21 cellular contexts compared by ENCODE assay signal in the genomic region with DNA sequence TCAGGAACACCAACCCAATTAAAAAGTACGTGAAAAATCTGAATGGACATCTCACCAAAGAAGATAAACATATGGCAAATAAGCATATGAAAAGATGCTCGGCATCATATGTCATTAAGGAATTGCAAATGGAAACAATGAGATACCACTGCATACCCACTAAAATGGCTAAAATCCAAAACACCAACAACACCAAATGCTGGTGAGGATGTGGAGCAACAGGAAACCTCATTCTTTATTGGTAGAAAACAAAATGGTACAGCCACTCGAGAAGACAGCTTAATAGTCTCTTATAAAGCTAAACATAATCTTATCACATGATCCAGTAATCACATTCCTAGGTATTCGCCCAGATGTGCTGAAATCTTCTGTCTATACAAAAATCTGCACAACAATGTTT. TPM values are rescaled to one million over a fixed set of nuclear protein-coding genes. Genes with fewer than 3 reads are reported as not detected.
DNase-seq lines count a peak whose midpoint lies in the region; ATAC-seq, FAIRE-seq and TF ChIP-seq lines count a peak whose summit lies in the region.
"Had no signal": no experiment of that assay in that cellular context is flagged by ENCODE, and none has a peak within 500 bp of the region (broad histone marks: within the 10 kb centered on the region; RNA-seq: fewer than 3 reads in every experiment).

No MANE protein-coding gene starts in this region.

- H3K9me3 ChIP-seq in K562 (replicated peaks; ENCODE audit: control insufficient read depth, insufficient read depth, low read depth, low read length) (no peaks in the 10 kb centered on the region), skeletal muscle tissue (ENCODE audit: control insufficient read depth in 3 of 3, low read length in 3 of 3) (no peaks in the 10 kb centered on the region), uterus (no peaks in the 10 kb centered on the region)
- H3K9me3 ChIP-seq: A549, Caco-2 had no signal

- no peak overlapping the region for H3K4me3 ChIP-seq in K562
- H3K4me3 ChIP-seq in skeletal muscle tissue (ENCODE audit: low read length in 3 of 3): no peak overlapping the region
- no peak overlapping the region for H3K4me3 ChIP-seq in uterus
- H3K4me3 ChIP-seq: A549; BLaER1 treated with 17β-estradiol and CSF1 and Interleukin-3, amounts not matched to agents 10 nM and 100 nM had no signal

- POLR2A ChIA-PET in WTC11 (lab: Charles Lee): no interaction called here
- POLR2A ChIA-PET in K562 (lab: Yijun Ruan, JAX): interaction anchor here (1.0 kb wide), 1 partner anchor 13 kb away, joined by 3 read pairs; the partner anchor contains the start of gene RSU1

- H3K4me2 ChIP-seq in K562 (ENCODE audit: insufficient read depth, low read length): no peak overlapping the region
- H3K4me2 ChIP-seq: A549; BLaER1 treated with 17β-estradiol and CSF1 and Interleukin-3, amounts not matched to agents 10 nM and 100 nM had no signal

- TF ChIP-seq CTCF in WTC11 (IDR thresholded peaks at IDR 0.05): no peak
- no peak for TF ChIP-seq CTCF in K562 (IDR thresholded peaks at IDR 0.05 in 2 of 3, conservative IDR thresholded peaks at IDR 0.05 in 1 of 3; ENCODE audit: insufficient read depth in 2 of 3, low read depth in 1 of 3, low read length in 3 of 3)
- TF ChIP-seq CTCF in uterus (IDR thresholded peaks at IDR 0.05): no peak

- H3K36me3 ChIP-seq in K562 (ENCODE audit: control insufficient read depth, insufficient read depth, low read length) (no peaks in the 10 kb centered on the region), skeletal muscle tissue (ENCODE audit: control insufficient read depth in 3 of 3, insufficient read depth in 3 of 3, low read length in 3 of 3) (peaks cover 0 to 2% (median 0%) of the 10 kb centered on the region in 3 donors), uterus (no peaks in the 10 kb centered on the region)

- BruUV-seq in K562 (replicated peaks; lab: Mats Ljungman, UMichigan): no TSS peak

- H3K79me2 ChIP-seq in K562 (ENCODE audit: control insufficient read depth, insufficient read depth, low read length): 0 out of 3 replicates have a peak, but pooled peaks cover 4% of the 10 kb centered on the region

- H3K36me3 Mint-ChIP-seq in WTC11: peaks cover 15% of the 10 kb centered on the region

- DNase-seq in WTC11 (ENCODE audit: low spot score) (no peak), K562 (ENCODE audit: extremely low read depth in 1 of 4, low spot score in 3 of 4) (no peak), HPDE6-E6E7 (ENCODE audit: extremely low spot score) (no peak), uterus (no peak)
- DNase-seq: AML-193; Caco-2; Calu3; CD4-positive, alpha-beta T cell; CD8-positive, alpha-beta T cell; DMS79 treated with DMSO at 0.1 percent for 48 hours; GF-D8 had no signal

- H3K9ac ChIP-seq in K562 (ENCODE audit: insufficient read depth in 1 of 2, low read depth in 2 of 2, low read length in 2 of 2): no peak overlapping the region
- H3K9ac ChIP-seq in skeletal muscle tissue (ENCODE audit: low read depth in 1 of 3, low read length in 3 of 3): no peak overlapping the region
- H3K9ac ChIP-seq: BLaER1 treated with 17β-estradiol and CSF1 and Interleukin-3, amounts not matched to agents 10 nM and 100 nM had no signal

- intact Hi-C loops in K562 (cut with micrococcal nuclease) (no loop called here), uterus (cut with DNase I; ENCODE audit: low total_unique reads) (no loop called here)

- no peaks in the 10 kb centered on the region for H3K9me1 ChIP-seq in K562 (ENCODE audit: control insufficient read depth, insufficient read depth, low read length)

- TF ChIP-seq EP300 in K562 (IDR thresholded peaks at IDR 0.05; ENCODE audit: low read length): no peak

- TF ChIP-seq POLR2A in K562 (conservative IDR thresholded peaks at IDR 0.05) (no peak), uterus (IDR thresholded peaks at IDR 0.05) (no peak)

- peaks cover 19% of the 10 kb centered on the region for H3K4me1 Mint-ChIP-seq in WTC11

- H3K27me3 ChIP-seq in K562 (ENCODE audit: control insufficient read depth in 2 of 2, insufficient read depth in 2 of 2, low read length in 2 of 2) (no peaks in the 10 kb centered on the region), skeletal muscle tissue (ENCODE audit: control insufficient read depth in 3 of 3, insufficient read depth in 3 of 3, low read length in 3 of 3) (no peaks in the 10 kb centered on the region), uterus (no peaks in the 10 kb centered on the region)
- H3K27me3 ChIP-seq: BLaER1 treated with 17β-estradiol and CSF1 and Interleukin-3, amounts not matched to agents 10 nM and 100 nM had no signal

- no peak for ATAC-seq in WTC11
- ATAC-seq in K562: no peak
- ATAC-seq: A549; CD8-positive, alpha-beta T cell had no signal

- H3K27ac ChIP-seq in K562 (ENCODE audit: extremely low read depth, low read depth, low read length): no peak overlapping the region
- H3K27ac ChIP-seq in skeletal muscle tissue (ENCODE audit: low read depth, low read length): peak overlapping the region; percentile 1
- H3K27ac ChIP-seq in uterus: no peak overlapping the region
- H3K27ac ChIP-seq: 22Rv1; A549; BLaER1 treated with 17β-estradiol and CSF1 and Interleukin-3, amounts not matched to agents 10 nM and 100 nM; C4-2B had no signal

- 44% methylated on average over 4 of the region's 4 CpGs for WGBS in K562 (ENCODE audit: insufficient coverage, low coverage, missing lambda C conversion rate)

- H3K4me1 ChIP-seq in K562 (replicated peaks in 1 of 2; ENCODE audit: control insufficient read depth in 2 of 2, insufficient read depth in 2 of 2, low read length in 2 of 2) (no peaks in the 10 kb centered on the region), skeletal muscle tissue (ENCODE audit: control insufficient read depth in 3 of 3, insufficient read depth in 3 of 3, low read length in 3 of 3) (peaks cover 13 to 16% (median 14%) of the 10 kb centered on the region in 3 donors), uterus (no peaks in the 10 kb centered on the region)
- H3K4me1 ChIP-seq: A549, Caco-2 had no signal

- in situ Hi-C loops in K562 (cut with MboI): loop anchor here (25.0 kb wide), 1 partner anchor 917 kb away; no protein-coding TSS in a partner anchor

- H3K27me3 Mint-ChIP-seq in WTC11 (ENCODE audit: low read depth): no peaks in the 10 kb centered on the region
- H3K27me3 Mint-ChIP-seq: B cell; CD4-positive, alpha-beta T cell had no signal

- no peak overlapping the region for H3K4me3 Mint-ChIP-seq in WTC11
- H3K4me3 Mint-ChIP-seq: B cell; CD4-positive, alpha-beta T cell; CD8-positive, alpha-beta T cell had no signal

- H2AFZ ChIP-seq in K562 (ENCODE audit: low read depth, low read length): no peak overlapping the region

- CTCF ChIA-PET in WTC11 (lab: Charles Lee) (no interaction called here), K562 (lab: Yijun Ruan, JAX; ENCODE audit: low intra/inter-chr PET ratio) (no interaction called here)

- peaks cover 12% of the 10 kb centered on the region for H3K9me3 Mint-ChIP-seq in WTC11
- H3K9me3 Mint-ChIP-seq: CD4-positive, alpha-beta T cell; CD8-positive, alpha-beta T cell had no signal

- no peaks in the 10 kb centered on the region for H4K20me1 ChIP-seq in K562 (replicated peaks; ENCODE audit: control insufficient read depth, insufficient read depth, low read length)

- TF ChIP-seq RAD21 in K562 (CRISPR knock-in tag; conservative IDR thresholded peaks at IDR 0.05 in 1 of 2, IDR thresholded peaks at IDR 0.05 in 1 of 2): no peak

- FAIRE-seq in K562 (lab: Jason Lieb, UNC): no peak
- FAIRE-seq: D721Med, G401.6, GM12892, GM18507 had no signal

- no peak overlapping the region for H3K27ac Mint-ChIP-seq in WTC11
- H3K27ac Mint-ChIP-seq: B cell; CD4-positive, alpha-beta T cell; CD8-positive, alpha-beta T cell had no signal

TF ChIP-seq in WTC11, 78 proteins besides CTCF, POLR2A, EP300 and RAD21:
- TF ChIP-seq CREB1 (CRISPR knock-in tag; IDR thresholded peaks at IDR 0.05): no peak
- no peak for TF ChIP-seq SMAD4 (CRISPR knock-in tag; IDR thresholded peaks at IDR 0.05)
- peak; percentile 88 for TF ChIP-seq GTF2I (CRISPR knock-in tag; conservative IDR thresholded peaks at IDR 0.05)
- no peak for TF ChIP-seq GABPB1 (CRISPR knock-in tag; IDR thresholded peaks at IDR 0.05)

TF ChIP-seq in K562, 482 proteins besides CTCF, POLR2A, EP300 and RAD21:
- TF ChIP-seq PHTF2 (CRISPR knock-in tag; IDR thresholded peaks at IDR 0.05) (no peak), RBM25 (IDR thresholded peaks at IDR 0.05; ENCODE audit: low read depth, low read length, severe bottlenecking) (peak; percentile 95), SMARCC2 (IDR thresholded peaks at IDR 0.05; ENCODE audit: low read depth) (no peak)

RNA-seq across cellular contexts. Expression of gene RSU1, which starts 13.1 kb away (rescaled TPM):
- total RNA-seq in WTC11 (2021): 46.4 to 52.4 TPM (median 51.8 TPM) in 3 replicates
- 20.2 and 20.9 TPM in 2 replicates for total RNA-seq in K562 (2011; cell fraction: chromatin; rRNA removed; ENCODE audit: low replicate concordance)
- 6.5 and 12.8 TPM in 2 replicates for total RNA-seq in K562 (2011; cell fraction: nucleolus; rRNA removed)
- total RNA-seq in K562 (2011; cell fraction: nucleoplasm; rRNA removed): 11.2 and 12.5 TPM in 2 replicates
- total RNA-seq in K562 (2014; rRNA removed): 18.8 and 26.1 TPM in 2 replicates
- total RNA-seq in K562 (2014; rRNA removed; fragmentation: Illumina TruSeq; extraction: Trizol): 28.7 and 28.9 TPM in 2 replicates
- total RNA-seq in K562 (2015; rRNA removed; fragmentation: Illumina TruSeq; extraction: Trizol): 29.9 and 31.5 TPM in 2 replicates
- 27.7 and 29.1 TPM in 2 replicates for total RNA-seq in K562 (2021)
- polyA plus RNA-seq in K562 (2011; rRNA removed): 43.6 and 45.2 TPM in 2 replicates
- 33.6 and 39.3 TPM in 2 replicates for polyA plus RNA-seq in K562 (2011; cell fraction: cytosol; rRNA removed)
- polyA plus RNA-seq in K562 (2011; cell fraction: nucleus; rRNA removed): 13.3 and 17.7 TPM in 2 replicates
- polyA plus RNA-seq in K562 (2012): 25.3 and 34.6 TPM in 2 replicates
- polyA plus RNA-seq in K562 (2014; fragmentation: Illumina TruSeq; extraction: Trizol): 44.8 and 61.1 TPM in 2 replicates
- 10 to 100 TPM; 60.0 to 67.3 TPM for polyA plus RNA-seq in K562 (2014; fragmentation: Nextera tagmentation; extraction: Ambion mirVana)
- 28.8 and 37.2 TPM in 2 replicates for polyA plus RNA-seq in K562 (2014; rRNA removed)
- polyA minus RNA-seq in K562 (2011; rRNA and poly(A)+ RNA removed): 34.7 and 35.3 TPM in 2 replicates
- polyA minus RNA-seq in K562 (2011; cell fraction: cytosol; rRNA and poly(A)+ RNA removed): 13.1 and 19.8 TPM in 2 replicates
- polyA minus RNA-seq in K562 (2011; cell fraction: nucleus; rRNA and poly(A)+ RNA removed): 4.3 and 9.9 TPM in 2 replicates
- total RNA-seq in skeletal muscle tissue: 35.0 TPM
- total RNA-seq in uterus: 10 to 100 TPM; 40.5 to 95.4 (median 65.2) TPM
